ENCODE assay signal across 8 cellular contexts in the genomic region with DNA sequence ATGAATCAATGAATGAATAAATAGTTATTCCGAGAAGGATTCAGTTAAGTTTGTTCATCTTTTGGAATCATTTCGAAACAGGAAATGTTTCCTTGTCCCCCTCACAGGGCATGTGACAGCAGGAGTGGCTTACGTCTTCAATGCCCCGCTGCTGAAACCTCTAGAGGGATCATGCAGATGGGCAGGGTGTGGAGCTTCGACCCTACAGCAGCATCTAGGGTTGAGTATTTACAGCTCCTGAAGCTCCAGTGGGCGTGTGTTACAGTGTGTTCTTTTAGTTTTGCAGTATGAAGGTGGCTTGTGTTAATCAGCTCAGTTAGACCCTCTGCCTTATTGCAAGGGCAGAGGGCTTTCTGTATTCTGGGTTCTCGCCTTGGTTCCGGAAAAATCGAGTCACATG. TPM values are rescaled to one million over a fixed set of nuclear protein-coding genes. Genes with fewer than 3 reads are reported as not detected.
"Had no signal": no experiment of that assay in that cellular context is flagged by ENCODE, and none has a peak within 500 bp of the region (broad histone marks: within the 10 kb centered on the region; RNA-seq: fewer than 3 reads in every experiment).

No MANE protein-coding gene starts in this region.

- H3K27me3 ChIP-seq: neural progenitor cell, pancreas, thyroid gland had no signal

- H3K27ac ChIP-seq: neural progenitor cell, pancreas, thyroid gland had no signal

- H3K36me3 Mint-ChIP-seq: memory B cell, neural progenitor cell had no signal

- H3K4me2 ChIP-seq: neural progenitor cell had no signal

- H3K9me3 Mint-ChIP-seq: activated T-helper 2 cell treated with anti-CD3 and anti-CD28 coated beads, Interferon-gamma antibody, Interleukin-2, Interleukin-4, amounts not matched to agents 10 μg/mL and 5 μg/mL and 100 μg/mL, durations not matched to agents 14 hours and 24 hours and 36 hours; memory B cell; neural progenitor cell had no signal

- ATAC-seq: pancreas had no signal

- H3K27ac Mint-ChIP-seq: activated T-helper 2 cell treated with anti-CD3 and anti-CD28 coated beads, Interferon-gamma antibody, Interleukin-2, Interleukin-4, amounts not matched to agents 10 μg/mL and 5 μg/mL and 100 μg/mL, durations not matched to agents 14 hours and 24 hours and 36 hours; memory B cell; neural progenitor cell had no signal

- H3K9ac ChIP-seq: neural progenitor cell had no signal

- H3K36me3 ChIP-seq: neural progenitor cell, pancreas, thyroid gland had no signal

- H3K4me1 ChIP-seq: neural progenitor cell, pancreas, thyroid gland had no signal

- H3K9me3 ChIP-seq: pancreas, thyroid gland had no signal

- H3K4me1 Mint-ChIP-seq: memory B cell, neural progenitor cell had no signal

- DNase-seq: activated naive CD4-positive, alpha-beta T cell treated with anti-CD3 and anti-CD28 coated beads, Interleukin-2, amount 50 U/mL, for 16 hours; pancreas; retina; T-helper 2 cell; thyroid gland had no signal

- H3K4me3 ChIP-seq: neural progenitor cell, pancreas, thyroid gland had no signal

- H3K27me3 Mint-ChIP-seq: memory B cell had no signal

- H3K4me3 Mint-ChIP-seq: memory B cell, neural progenitor cell had no signal

RNA-seq across cellular contexts. Expression of gene NAV3, which starts 2.6 kb away (rescaled TPM):
- total RNA-seq: activated T-helper 2 cell treated with anti-CD3 and anti-CD28 coated beads, Interferon-gamma antibody, Interleukin-2, Interleukin-4, amounts not matched to agents 10 μg/mL and 5 μg/mL and 100 μg/mL, durations not matched to agents 14 hours and 24 hours and 36 hours had no signal
